Comparison of ENCODE assay signal across 15 cellular contexts in the genomic region with DNA sequence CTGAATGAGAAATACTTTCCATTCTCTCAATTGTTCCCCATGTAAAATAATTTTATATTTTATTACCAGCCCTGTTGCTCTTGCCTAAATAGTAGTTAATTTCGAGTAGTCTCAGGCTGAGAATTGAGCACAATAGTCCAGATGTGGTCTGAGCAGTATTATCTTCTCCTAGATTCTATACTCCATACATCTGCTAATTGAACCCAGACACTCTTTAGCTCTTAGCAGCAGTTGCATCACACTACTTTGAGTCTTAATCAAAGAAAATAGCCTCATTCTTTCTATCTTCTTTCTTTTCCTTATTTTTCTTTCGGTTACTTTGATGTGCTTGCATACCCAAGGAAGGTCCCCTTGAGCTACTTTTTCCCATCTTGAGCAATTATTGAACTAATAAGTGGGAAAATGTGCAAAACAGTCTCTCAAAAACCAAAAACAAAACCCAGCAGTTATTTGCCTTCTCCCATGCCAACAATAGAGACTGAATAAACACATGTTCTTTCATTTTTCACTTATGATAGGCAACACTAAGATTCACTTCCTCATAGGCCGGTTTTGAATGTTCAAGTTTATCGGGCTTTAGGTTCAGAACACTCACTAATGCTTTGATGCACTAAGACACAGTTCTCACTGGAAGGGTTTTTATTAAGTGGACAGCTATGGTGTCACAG.
DNase-seq lines count a peak whose midpoint lies in the region; ATAC-seq and TF ChIP-seq lines count a peak whose summit lies in the region.
"Had no signal": no experiment of that assay in that cellular context is flagged by ENCODE, and none has a peak within 500 bp of the region (broad histone marks: within the 10 kb centered on the region; RNA-seq: fewer than 3 reads in every experiment).

No MANE protein-coding gene starts in this region.

- no peaks in the 10 kb centered on the region for H3K36me3 Mint-ChIP-seq in activated T-helper 1 cell treated with anti-CD3 and anti-CD28 coated beads, Interleukin-12 subunit alpha, Interleukin-12 subunit beta, Interleukin-2, Interleukin-4 antibody, amounts not matched to agents 30 ng/mL and 10 ng/mL and 1 ng/mL, durations not matched to agents 14 hours and 24 hours and 36 hours (ENCODE audit: low read depth)
- H3K36me3 Mint-ChIP-seq in MCF 10A (ENCODE audit: insufficient read depth, unreplicated experiment): no peaks in the 10 kb centered on the region

- no peak overlapping the region for H3K27ac Mint-ChIP-seq in activated T-helper 1 cell treated with anti-CD3 and anti-CD28 coated beads, Interleukin-12 subunit alpha, Interleukin-12 subunit beta, Interleukin-2, Interleukin-4 antibody, amounts not matched to agents 30 ng/mL and 10 ng/mL and 1 ng/mL, durations not matched to agents 14 hours and 24 hours and 36 hours
- no peak overlapping the region for H3K27ac Mint-ChIP-seq in MCF 10A (ENCODE audit: low read depth, unreplicated experiment)
- H3K27ac Mint-ChIP-seq: effector memory CD8-positive, alpha-beta T cell had no signal

- no peaks in the 10 kb centered on the region for H3K27me3 Mint-ChIP-seq in activated T-helper 1 cell treated with anti-CD3 and anti-CD28 coated beads, Interleukin-12 subunit alpha, Interleukin-12 subunit beta, Interleukin-2, Interleukin-4 antibody, amounts not matched to agents 30 ng/mL and 10 ng/mL and 1 ng/mL, durations not matched to agents 14 hours and 24 hours and 36 hours (ENCODE audit: insufficient read depth)
- H3K27me3 Mint-ChIP-seq in MCF 10A (ENCODE audit: insufficient read depth, unreplicated experiment): peaks cover 23% of the 10 kb centered on the region
- H3K27me3 Mint-ChIP-seq: effector memory CD8-positive, alpha-beta T cell had no signal

- no peak for TF ChIP-seq CTCF in GM12865 (IDR thresholded peaks at IDR 0.05; ENCODE audit: insufficient read depth, low read depth, low read length, missing control alignments)
- TF ChIP-seq CTCF in MCF 10A (IDR thresholded peaks at IDR 0.05; ENCODE audit: unreplicated experiment): no peak

- no peaks in the 10 kb centered on the region for H3K9me3 Mint-ChIP-seq in activated T-helper 1 cell treated with anti-CD3 and anti-CD28 coated beads, Interleukin-12 subunit alpha, Interleukin-12 subunit beta, Interleukin-2, Interleukin-4 antibody, amounts not matched to agents 30 ng/mL and 10 ng/mL and 1 ng/mL, durations not matched to agents 14 hours and 24 hours and 36 hours
- H3K9me3 Mint-ChIP-seq in MCF 10A (ENCODE audit: unreplicated experiment): no peaks in the 10 kb centered on the region

- CTCF ChIA-PET in MCF 10A (lab: Yijun Ruan, JAX): interaction anchor here (0.6 kb wide), 1 partner anchor 278 kb away, joined by 3 read pairs; no protein-coding TSS in a partner anchor

- POLR2A ChIA-PET in MCF 10A (lab: Yijun Ruan, JAX): no interaction called here

- DNase-seq in GM12865 (ENCODE audit: low read depth) (peak; percentile 75), MCF 10A (ENCODE audit: unreplicated experiment) (no peak), CD1c-positive myeloid dendritic cell (ENCODE audit: extremely low spot score) (no peak), KG1 (lab: John Stamatoyannopoulos, UW) (no peak)
- DNase-seq in activated T-helper 1 cell treated with anti-CD3 and anti-CD28 coated beads, Interleukin-12 subunit alpha, Interleukin-12 subunit beta, Interleukin-2, Interleukin-4 antibody, amounts not matched to agents 30 ng/mL and 10 ng/mL and 1 ng/mL, durations not matched to agents 14 hours and 24 hours and 36 hours (ENCODE audit: low spot score): no peak
- DNase-seq: ACHN; DMS53; effector memory CD8-positive, alpha-beta T cell; Kasumi-1; NCI-H510A; trophoblast cell had no signal

- BruUV-seq in MCF 10A (replicated peaks; lab: Mats Ljungman, UMichigan): no TSS peak

- intact Hi-C loops in activated T-helper 1 cell treated with anti-CD3 and anti-CD28 coated beads, Interleukin-12 subunit alpha, Interleukin-12 subunit beta, Interleukin-2, Interleukin-4 antibody, amounts not matched to agents 30 ng/mL and 10 ng/mL and 1 ng/mL, durations not matched to agents 14 hours and 24 hours and 36 hours (cut with micrococcal nuclease): no loop called here
- intact Hi-C loops in MCF 10A (cut with micrococcal nuclease): no loop called here

- ATAC-seq in GM19351 (IDR thresholded peaks at IDR 0.05; ENCODE audit: unreplicated experiment) (peak; percentile 94), HG02678 (IDR thresholded peaks at IDR 0.05; ENCODE audit: unreplicated experiment) (peak; percentile 96), HG03432 (IDR thresholded peaks at IDR 0.05; ENCODE audit: unreplicated experiment) (peak; percentile 97)
- ATAC-seq: effector memory CD8-positive, alpha-beta T cell had no signal

- H3K4me1 Mint-ChIP-seq in activated T-helper 1 cell treated with anti-CD3 and anti-CD28 coated beads, Interleukin-12 subunit alpha, Interleukin-12 subunit beta, Interleukin-2, Interleukin-4 antibody, amounts not matched to agents 30 ng/mL and 10 ng/mL and 1 ng/mL, durations not matched to agents 14 hours and 24 hours and 36 hours (ENCODE audit: low read depth): no peaks in the 10 kb centered on the region
- H3K4me1 Mint-ChIP-seq in MCF 10A (ENCODE audit: insufficient read depth, unreplicated experiment): no peaks in the 10 kb centered on the region

- H3K4me3 Mint-ChIP-seq in activated T-helper 1 cell treated with anti-CD3 and anti-CD28 coated beads, Interleukin-12 subunit alpha, Interleukin-12 subunit beta, Interleukin-2, Interleukin-4 antibody, amounts not matched to agents 30 ng/mL and 10 ng/mL and 1 ng/mL, durations not matched to agents 14 hours and 24 hours and 36 hours: no peak overlapping the region
- no peak overlapping the region for H3K4me3 Mint-ChIP-seq in MCF 10A (ENCODE audit: unreplicated experiment)
- H3K4me3 Mint-ChIP-seq: effector memory CD8-positive, alpha-beta T cell had no signal

- H3K4me3 ChIP-seq in GM12865 (ENCODE audit: low read depth, low read length): no peak overlapping the region; the same call in 1 of the 2 replicates
- H3K4me3 ChIP-seq: hepatocyte had no signal
